ENCODE assay signal across 16 cellular contexts in the genomic region with DNA sequence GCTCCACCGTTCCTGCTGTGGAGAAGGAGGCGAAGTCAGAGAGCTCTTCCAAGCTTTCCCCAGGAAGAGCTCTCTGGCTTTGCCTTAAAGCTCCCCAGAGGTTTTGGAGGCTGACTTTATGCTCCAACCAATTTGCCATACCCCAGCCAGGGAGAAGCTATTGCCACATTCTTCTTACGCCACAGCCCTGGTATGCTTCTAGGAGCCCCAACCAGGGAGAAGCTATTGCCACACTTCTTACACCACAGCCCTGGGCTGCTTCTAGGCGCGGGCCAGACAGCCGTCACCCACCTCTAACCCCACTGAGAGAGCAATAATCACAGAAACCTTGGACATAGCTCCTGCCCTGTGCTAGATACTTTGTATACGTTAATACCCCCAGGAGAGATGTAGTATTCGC. TPM values are rescaled to one million over a fixed set of nuclear protein-coding genes. Genes with fewer than 3 reads are reported as not detected.
A peak's percentile ranks its signal among the peaks of the same experiment; 100 is the strongest.
DNase-seq lines count a peak whose midpoint lies in the region; ATAC-seq and TF ChIP-seq lines count a peak whose summit lies in the region.
"Had no signal": no experiment of that assay in that cellular context is flagged by ENCODE, and none has a peak within 500 bp of the region (broad histone marks: within the 10 kb centered on the region; RNA-seq: fewer than 3 reads in every experiment).

No MANE protein-coding gene starts in this region.

- H3K27me3 ChIP-seq in BLaER1, result peaks cover 53% of the 10 kb centered on the region
- peaks cover 4% of the 10 kb centered on the region for H3K27me3 ChIP-seq in brain microvascular endothelial cell (replicated peaks)

- intact Hi-C loops in activated B cell treated with CpG ODN at 0.5 μM for 24 hours (cut with micrococcal nuclease), result loop anchor here (5.0 kb wide), 1 partner anchor 60 kb away; no protein-coding TSS in a partner anchor

- H4K20me1 ChIP-seq in BLaER1, result peaks cover 11% of the 10 kb centered on the region

- H3K27ac ChIP-seq in BLaER1 (no peak overlapping the region), brain microvascular endothelial cell (no peak overlapping the region)

- H3K4me3 ChIP-seq in BLaER1 (no peak overlapping the region), brain microvascular endothelial cell (ENCODE audit: low read depth, low read length) (no peak overlapping the region)

- in situ Hi-C loops in brain microvascular endothelial cell (cut with HindIII; ENCODE audit: low pct_ligation_motif_present, low sequenced_read_pairs), result loop anchor here (10.0 kb wide), 2 partner anchors 52 to 138 kb away; no protein-coding TSS in a partner anchor

- H3K4me1 Mint-ChIP-seq in activated B cell treated with CpG ODN at 0.5 μM for 24 hours, result peaks cover 25% of the 10 kb centered on the region

- ATAC-seq in activated B cell treated with CpG ODN at 0.5 μM for 24 hours (ENCODE audit: low read depth) (no peak), HG02610 (IDR thresholded peaks at IDR 0.05; ENCODE audit: unreplicated experiment) (no peak)
- ATAC-seq: GM12878 had no signal

- peak overlapping the region; percentile 87; the same call in 1 of the 2 replicates for H3K4me2 ChIP-seq in BLaER1

- H3K27me3 Mint-ChIP-seq in activated B cell treated with CpG ODN at 0.5 μM for 24 hours, result peaks cover 56% of the 10 kb centered on the region

- H3K9me3 ChIP-seq in BLaER1, result no peaks in the 10 kb centered on the region
- H3K9me3 ChIP-seq: SK-N-SH had no signal

- no peak overlapping the region for H3K9ac ChIP-seq in BLaER1
- H3K9ac ChIP-seq: SK-N-SH had no signal

- no peak overlapping the region for H3K27ac Mint-ChIP-seq in activated B cell treated with CpG ODN at 0.5 μM for 24 hours
- H3K27ac Mint-ChIP-seq: activated CD4-positive, alpha-beta memory T cell treated with anti-CD3 and anti-CD28 coated beads for 36 hours had no signal

- peak overlapping the region; percentile 38 for H3K4me3 Mint-ChIP-seq in activated B cell treated with CpG ODN at 0.5 μM for 24 hours

- TF ChIP-seq CTCF in activated B cell treated with CpG ODN at 0.5 μM for 24 hours (IDR thresholded peaks at IDR 0.05) (no peak), GM10248 (IDR thresholded peaks at IDR 0.05; ENCODE audit: control extremely low read depth, extremely low read depth, low read depth, missing control alignments) (no peak), brain microvascular endothelial cell (IDR thresholded peaks at IDR 0.05; ENCODE audit: low read depth, low read length, missing control alignments) (no peak)

- H3K9me3 Mint-ChIP-seq in activated B cell treated with CpG ODN at 0.5 μM for 24 hours, result no peaks in the 10 kb centered on the region
- H3K9me3 Mint-ChIP-seq: activated CD4-positive, alpha-beta memory T cell treated with anti-CD3 and anti-CD28 coated beads for 36 hours had no signal

- POLR2A ChIA-PET in activated B cell treated with CpG ODN at 0.5 μM for 24 hours (lab: Charles Lee) (interaction anchor here (1.1 to 1.6 kb wide), 3 partner anchors 58 to 357 kb away, joined by 3 to 6 read pairs (median 6); a partner anchor contains a TSS), GM10248 (lab: Yijun Ruan, JAX) (interaction anchor here (0.5 to 0.6 kb wide), 2 partner anchors 127 to 254 kb away, joined by 3 to 5 read pairs; no protein-coding TSS in a partner anchor)

- DNase-seq in Kasumi-1 (lab: John Stamatoyannopoulos, UW) (peak; percentile 55 to 68), activated B cell treated with CpG ODN at 0.5 μM for 24 hours (no peak), myocyte (ENCODE audit: low read depth) (peak; percentile 55), GM10248 (ENCODE audit: extremely low spot score) (no peak), SW 1271 (lab: John Stamatoyannopoulos, UW) (no peak), brain microvascular endothelial cell (no peak)
- DNase-seq: activated CD4-positive, alpha-beta memory T cell treated with anti-CD3 and anti-CD28 coated beads for 36 hours; COR-L47; cortex of kidney; head of caudate nucleus; NCI-H82; nucleus accumbens; SK-N-SH had no signal

- no peaks in the 10 kb centered on the region for H3K36me3 ChIP-seq in BLaER1
- H3K36me3 ChIP-seq in brain microvascular endothelial cell (replicated peaks), result no peaks in the 10 kb centered on the region

- peaks cover 26% of the 10 kb centered on the region for H3K4me1 ChIP-seq in BLaER1

- CTCF ChIA-PET in activated B cell treated with CpG ODN at 0.5 μM for 24 hours (lab: Charles Lee) (interaction anchor here (1.0 to 1.3 kb wide), 4 partner anchors 12 to 357 kb away, joined by 3 to 7 read pairs (median 4); no protein-coding TSS in a partner anchor), GM10248 (lab: Yijun Ruan, JAX) (interaction anchor here (0.9 to 19.9 kb wide), 16 partner anchors 8 to 357 kb away, joined by 3 to 566 read pairs (median 4); a partner anchor contains a TSS)

- H3K36me3 Mint-ChIP-seq in activated B cell treated with CpG ODN at 0.5 μM for 24 hours (ENCODE audit: low read depth), result no peaks in the 10 kb centered on the region
- H3K36me3 Mint-ChIP-seq: activated CD4-positive, alpha-beta memory T cell treated with anti-CD3 and anti-CD28 coated beads for 36 hours had no signal

RNA-seq across cellular contexts. Expression of a gene that starts 1.0 kb away (rescaled TPM):
- not detected in 2 replicates for total RNA-seq in activated B cell treated with CpG ODN at 0.5 μM for 24 hours
- total RNA-seq in myocyte, result 5.0 and 5.6 TPM in 2 replicates
- polyA plus RNA-seq in myocyte (2012), result 1.3 TPM

RNA-seq across cellular contexts. Expression of a gene that starts 14.3 kb away (rescaled TPM):
- total RNA-seq in activated B cell treated with CpG ODN at 0.5 μM for 24 hours, result not detected in 2 replicates
- 11.6 and 18.1 TPM in 2 replicates for total RNA-seq in myocyte
- 5.2 TPM for polyA plus RNA-seq in myocyte (2012)
- total RNA-seq: GM12878 had no signal
- polyA plus RNA-seq: GM12878, SK-N-SH had no signal

RNA-seq across cellular contexts. Expression of a gene that starts 18.3 kb away (rescaled TPM):
- total RNA-seq in activated B cell treated with CpG ODN at 0.5 μM for 24 hours, result 40.8 and 44.3 TPM in 2 replicates
- 62.8 and 63.6 TPM in 2 replicates for total RNA-seq in myocyte
- 51.7 TPM for polyA plus RNA-seq in myocyte (2012)

Comparison
In these comparisons a context has a peak if more than half of its experiments do, and no peak if none do; other contexts are left out.
1. DNase-seq: peak in Kasumi-1 (2 of 2) and myocyte (single experiment); none in activated B cell treated with CpG ODN at 0.5 μM for 24 hours (single experiment), GM10248 (single experiment), SW 1271 (0 of 2) and brain microvascular endothelial cell (single experiment).
2. RNA of a gene that starts 14.3 kb away (total RNA-seq): 11.6 to 18.1 TPM in myocyte; not detected in activated B cell treated with CpG ODN at 0.5 μM for 24 hours; every median in the first group is over 10 times any median in the second.